Comparison of ENCODE assay signal across 8 cellular contexts in the genomic region with DNA sequence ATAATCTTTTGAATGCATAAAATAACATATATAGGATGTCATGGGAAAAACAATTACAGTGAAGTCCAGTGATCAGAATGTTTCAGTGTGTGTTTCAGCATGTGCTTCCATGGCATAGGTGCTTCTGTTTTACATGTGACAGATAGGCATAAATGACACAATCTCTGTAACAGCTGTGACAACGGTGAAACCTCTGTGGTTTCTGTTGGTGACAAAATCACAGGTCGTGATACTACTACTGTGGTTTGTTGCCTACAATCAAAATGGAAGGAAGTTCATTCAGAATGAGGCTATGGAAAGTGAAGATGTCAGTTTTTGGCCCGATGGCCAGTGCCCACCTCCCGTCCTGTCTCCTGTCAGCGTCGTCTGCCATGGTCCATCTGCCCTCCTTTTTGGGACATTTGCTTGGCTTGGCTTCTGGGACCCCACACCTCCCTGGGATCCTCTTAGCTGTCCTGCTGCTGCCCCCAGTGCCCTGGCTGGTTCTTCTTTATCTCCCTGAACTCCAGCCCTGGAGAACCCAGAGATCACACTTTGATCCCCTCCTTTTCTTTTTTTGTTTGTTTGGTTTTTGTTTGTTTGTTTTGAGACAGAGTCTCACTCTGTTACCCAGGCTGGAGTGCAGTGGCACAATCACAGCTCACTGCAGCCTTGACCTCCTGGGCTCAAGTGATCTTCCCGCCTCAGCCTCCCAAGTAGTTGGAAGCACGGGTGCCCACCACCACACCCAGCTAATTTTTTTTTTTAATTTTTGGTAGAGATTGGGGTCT.
DNase-seq lines count a peak whose midpoint lies in the region; ATAC-seq, FAIRE-seq and TF ChIP-seq lines count a peak whose summit lies in the region.

No MANE protein-coding gene starts in this region.

- ATAC-seq in GM19455 (IDR thresholded peaks at IDR 0.05; ENCODE audit: unreplicated experiment) (peak; percentile 76), HG03565 (IDR thresholded peaks at IDR 0.05; ENCODE audit: unreplicated experiment) (peak; percentile 73)

- FAIRE-seq in GM12892 (lab: Jason Lieb, UNC): no peak

- DNase-seq in CD1c-positive myeloid dendritic cell (ENCODE audit: extremely low spot score) (peak; percentile 77), medulla oblongata (ENCODE audit: extremely low spot score) (no peak), GM12892 (ENCODE audit: insufficient read length) (no peak), retina (no peak), HEK293T (ENCODE audit: extremely low spot score) (no peak)

- H3K4me3 ChIP-seq in esophagus (ENCODE audit: low read depth in 1 of 2, low read length in 2 of 2): no peak overlapping the region

- no peaks in the 10 kb centered on the region for H3K9me3 ChIP-seq in esophagus (ENCODE audit: control insufficient read depth in 2 of 2, insufficient read depth in 1 of 2, low read depth in 1 of 2, low read length in 1 of 2)

- no peak for TF ChIP-seq POLR2A in GM12892 (IDR thresholded peaks at IDR 0.05; ENCODE audit: low read depth, low read length)

- POLR2A ChIA-PET in HEK293T (lab: Yijun Ruan, JAX): no interaction called here

- H3K36me3 ChIP-seq in esophagus (ENCODE audit: control insufficient read depth in 2 of 2, insufficient read depth in 2 of 2, low read length in 1 of 2): peaks cover 0 to 3% of the 10 kb centered on the region in 2 donors

- CTCF ChIA-PET in HEK293T (lab: Yijun Ruan, JAX): no interaction called here

- 63 to 65% methylated on average over 8 of the region's 8 CpGs for WGBS in esophagus, 2 donors

- H3K4me1 ChIP-seq in esophagus (ENCODE audit: control insufficient read depth in 2 of 2, insufficient read depth in 2 of 2, low read length in 1 of 2): peaks cover 0 to 9% of the 10 kb centered on the region in 2 donors

- no peaks in the 10 kb centered on the region for H3K27me3 ChIP-seq in esophagus (ENCODE audit: control insufficient read depth in 1 of 2, insufficient read depth in 2 of 2, low read length in 2 of 2)

- H3K27ac ChIP-seq in esophagus (ENCODE audit: low read depth in 2 of 2, low read length in 1 of 2): peak overlapping the region; percentile 65 to 91

TF ChIP-seq in HEK293T, 16 proteins besides CTCF, POLR2A, EP300 and RAD21:
- TF ChIP-seq FOXA1 (IDR thresholded peaks at IDR 0.05) (no peak), SUZ12 (IDR thresholded peaks at IDR 0.05) (no peak), CTBP1 (IDR thresholded peaks at IDR 0.05; ENCODE audit: borderline replicate concordance) (no peak), L3MBTL2 (conservative IDR thresholded peaks at IDR 0.05) (no peak), ELF4 (IDR thresholded peaks at IDR 0.05) (no peak), NFRKB (IDR thresholded peaks at IDR 0.05) (no peak), ZNF384 (IDR thresholded peaks at IDR 0.05) (no peak), FOXK2 (IDR thresholded peaks at IDR 0.05) (no peak), SP1 (IDR thresholded peaks at IDR 0.05) (no peak), ARNT (IDR thresholded peaks at IDR 0.05) (no peak), TARDBP (IDR thresholded peaks at IDR 0.05) (no peak), LEF1 (IDR thresholded peaks at IDR 0.05; ENCODE audit: borderline replicate concordance) (no peak), BHLHE40 (IDR thresholded peaks at IDR 0.05; ENCODE audit: borderline replicate concordance) (no peak), FOXM1 (IDR thresholded peaks at IDR 0.05; ENCODE audit: borderline replicate concordance) (no peak)
- TF ChIP-seq, protein P1, sequence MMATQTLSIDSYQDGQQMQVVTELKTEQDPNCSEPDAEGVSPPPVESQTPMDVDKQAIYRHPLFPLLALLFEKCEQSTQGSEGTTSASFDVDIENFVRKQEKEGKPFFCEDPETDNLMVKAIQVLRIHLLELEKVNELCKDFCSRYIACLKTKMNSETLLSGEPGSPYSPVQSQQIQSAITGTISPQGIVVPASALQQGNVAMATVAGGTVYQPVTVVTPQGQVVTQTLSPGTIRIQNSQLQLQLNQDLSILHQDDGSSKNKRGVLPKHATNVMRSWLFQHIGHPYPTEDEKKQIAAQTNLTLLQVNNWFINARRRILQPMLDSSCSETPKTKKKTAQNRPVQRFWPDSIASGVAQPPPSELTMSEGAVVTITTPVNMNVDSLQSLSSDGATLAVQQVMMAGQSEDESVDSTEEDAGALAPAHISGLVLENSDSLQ (IDR thresholded peaks at IDR 0.05): no peak
